Comparison of ENCODE assay signal across 8 cellular contexts in genomic region chr2:70647873-70648481, GRCh38.
DNase-seq lines count a peak whose midpoint lies in the region; ATAC-seq and TF ChIP-seq lines count a peak whose summit lies in the region.

No MANE protein-coding gene starts in this region.

- peaks cover 6% of the 10 kb centered on the region for H3K9me3 Mint-ChIP-seq in nephron

- H3K4me3 Mint-ChIP-seq in nephron: no peak overlapping the region

- no peaks in the 10 kb centered on the region for H3K4me1 ChIP-seq in esophagus muscularis mucosa

- 6% methylated on average over 9 of the region's 9 CpGs for WGBS in esophagus muscularis mucosa

- DNase-seq in GM12864 (ENCODE audit: low read depth): peak; percentile 19
- peak; percentile 59 for DNase-seq in NOMO-1 treated with dmso at 0.1 percent for 144 hours (lab: John Stamatoyannopoulos, UW; ENCODE audit: unreplicated experiment)
- peak; percentile 29 for DNase-seq in activated CD8-positive, alpha-beta memory T cell treated with anti-CD3 and anti-CD28 coated beads, Interleukin-2, amount 50 U/mL, for 24 hours (ENCODE audit: extremely low read depth)
- no peak for DNase-seq in esophagus muscularis mucosa (ENCODE audit: extremely low spot score)
- peak; percentile 79 for DNase-seq in stimulated activated naive CD8-positive, alpha-beta T cell treated with anti-CD3 and anti-CD28 coated beads, Interleukin-15, Interleukin-2, amounts not matched to agents 100 U/mL and 50 U/mL, for 24 hours

- no peaks in the 10 kb centered on the region for H3K36me3 Mint-ChIP-seq in nephron (ENCODE audit: low read depth)

- H3K9me3 ChIP-seq in esophagus muscularis mucosa: peaks cover 0 to 9% (median 3%) of the 10 kb centered on the region in 4 donors

- no peak for TF ChIP-seq EP300 in esophagus muscularis mucosa (IDR thresholded peaks at IDR 0.05)

- no peak for TF ChIP-seq POLR2A in esophagus muscularis mucosa (IDR thresholded peaks at IDR 0.05; ENCODE audit: low read depth)

- H3K27me3 Mint-ChIP-seq in nephron (ENCODE audit: low read depth): peaks cover 13% of the 10 kb centered on the region

- H3K27ac Mint-ChIP-seq in nephron: no peak overlapping the region

- intact Hi-C loops in esophagus muscularis mucosa (cut with DNase I): no loop called here

- no peak overlapping the region for H3K27ac ChIP-seq in esophagus muscularis mucosa (replicated peaks in 1 of 4)

- no peaks in the 10 kb centered on the region for H3K36me3 ChIP-seq in esophagus muscularis mucosa

- H3K27me3 ChIP-seq in esophagus muscularis mucosa: peaks cover 0 to 48% (median 0%) of the 10 kb centered on the region in 4 donors

- ATAC-seq in HG03520 (IDR thresholded peaks at IDR 0.05; ENCODE audit: unreplicated experiment): peak; percentile 69
- peak; percentile 69 for ATAC-seq in stimulated activated naive CD8-positive, alpha-beta T cell treated with anti-CD3 and anti-CD28 coated beads, Interleukin-15, Interleukin-2, amounts not matched to agents 100 U/mL and 50 U/mL, for 24 hours
- ATAC-seq in HG02763 (IDR thresholded peaks at IDR 0.05; ENCODE audit: unreplicated experiment): no peak

- peak; percentile 100 for TF ChIP-seq CTCF in GM12864 (IDR thresholded peaks at IDR 0.05; ENCODE audit: low read depth, low read length, missing control alignments)
- TF ChIP-seq CTCF in esophagus muscularis mucosa (IDR thresholded peaks at IDR 0.05): peak; percentile 59 to 96 (median 80)
- peak; percentile 96 to 97 (median 96) for TF ChIP-seq CTCF in nephron (IDR thresholded peaks at IDR 0.05; ENCODE audit: unreplicated experiment in 3 of 3)

- H3K4me3 ChIP-seq in GM12864 (ENCODE audit: low read depth, low read length): no peak overlapping the region
- no peak overlapping the region for H3K4me3 ChIP-seq in esophagus muscularis mucosa

- H3K4me1 Mint-ChIP-seq in nephron: no peaks in the 10 kb centered on the region
